Comparison of ENCODE assay signal across 9 cellular contexts in genomic region chr4:113784497-113785254, GRCh38. TPM values are rescaled to one million over a fixed set of nuclear protein-coding genes. Genes with fewer than 3 reads are reported as not detected.
DNase-seq lines count a peak whose midpoint lies in the region; ATAC-seq, FAIRE-seq and TF ChIP-seq lines count a peak whose summit lies in the region.
"Had no signal": no experiment of that assay in that cellular context is flagged by ENCODE, and none has a peak within 500 bp of the region (broad histone marks: within the 10 kb centered on the region; RNA-seq: fewer than 3 reads in every experiment).

No MANE protein-coding gene starts in this region.

- H3K4me3 Mint-ChIP-seq in Calu3 (ENCODE audit: low read depth, unreplicated experiment) = no peak overlapping the region

- DNase-seq in A549 (ENCODE audit: low read depth in 1 of 2, low spot score in 1 of 2) (peak in 1 of 2 experiments; percentile 47), HT1080 (ENCODE audit: low read depth) (peak; percentile 98), ascending aorta (ENCODE audit: low spot score in 2 of 2) (no peak), iris pigment epithelial cell (ENCODE audit: low read depth) (peak; percentile 99), T-helper 9 cell (no peak), Calu3 (no peak), SHP77 treated with DMSO at 0.1 percent for 48 hours (lab: John Stamatoyannopoulos, UW) (no peak)
- DNase-seq: NCI-H187 treated with DMSO at 0.1 percent for 48 hours had no signal

- ATAC-seq in A549 (peak; percentile 47 to 61; a peak in 3 of 6 replicates), HG03432 (IDR thresholded peaks at IDR 0.05; ENCODE audit: unreplicated experiment) (no peak)

- H3K27me3 ChIP-seq in ascending aorta = no peaks in the 10 kb centered on the region

- peaks cover 5% of the 10 kb centered on the region for H3K9me3 Mint-ChIP-seq in Calu3 (ENCODE audit: low read depth, unreplicated experiment)

- 45% methylated on average over 2 of the region's 2 CpGs for WGBS in A549 (ENCODE audit: missing lambda C conversion rate)

- FAIRE-seq in A549 (lab: Jason Lieb, UNC) = no peak

- H3K27ac ChIP-seq in A549 (peak overlapping the region; percentile 43 to 59; a peak in 4 of 6 replicates), ascending aorta (peak overlapping the region; percentile 30 to 63)

- H3K9me3 ChIP-seq in A549 (no peaks in the 10 kb centered on the region), ascending aorta (no peaks in the 10 kb centered on the region)

- no peaks in the 10 kb centered on the region for H3K27me3 Mint-ChIP-seq in Calu3 (ENCODE audit: unreplicated experiment)

- H3K4me2 ChIP-seq in A549 = peak overlapping the region; percentile 58

- no peaks in the 10 kb centered on the region for H3K36me3 ChIP-seq in ascending aorta

- TF ChIP-seq CTCF in A549 (IDR thresholded peaks at IDR 0.05) (no peak), ascending aorta (IDR thresholded peaks at IDR 0.05) (no peak), Calu3 (IDR thresholded peaks at IDR 0.05; ENCODE audit: unreplicated experiment) (no peak)

- intact Hi-C loops in ascending aorta (cut with DNase I) (loop anchor here (5.0 to 10.0 kb wide), 2 partner anchors 100 to 288 kb away; no protein-coding TSS in a partner anchor), Calu3 (cut with micrococcal nuclease; ENCODE audit: unreplicated experiment) (loop anchor here (5.0 kb wide), 2 partner anchors 108 to 598 kb away; no protein-coding TSS in a partner anchor)

- H3K4me1 ChIP-seq in A549 (peaks cover 13% of the 10 kb centered on the region), ascending aorta (peaks cover 4% of the 10 kb centered on the region in 2 donors)

- TF ChIP-seq EP300 in A549 (IDR thresholded peaks at IDR 0.05) = no peak

- no peaks in the 10 kb centered on the region for H3K36me3 Mint-ChIP-seq in Calu3 (ENCODE audit: insufficient read depth, unreplicated experiment)

- no TSS peak for BruUV-seq in Calu3 (replicated peaks; lab: Mats Ljungman, UMichigan)

- no peak for TF ChIP-seq POLR2A in A549 (IDR thresholded peaks at IDR 0.05; ENCODE audit: low read length)

- TF ChIP-seq RAD21 in A549 (conservative IDR thresholded peaks at IDR 0.05 in 1 of 2, IDR thresholded peaks at IDR 0.05 in 1 of 2) = no peak

- CTCF ChIA-PET in A549 (lab: Yijun Ruan, JAX) (interaction anchor here (0.6 to 0.9 kb wide), 4 partner anchors 9 to 389 kb away, joined by 3 to 5 read pairs (median 3); no protein-coding TSS in a partner anchor), Calu3 (lab: Charles Lee) (interaction anchor here (1.0 kb wide), 2 partner anchors 9 to 16 kb away, joined by 3 read pairs; no protein-coding TSS in a partner anchor)

- H3K4me3 ChIP-seq in A549 = no peak overlapping the region
- no peak overlapping the region for H3K4me3 ChIP-seq in ascending aorta

- no peak overlapping the region for H3K27ac Mint-ChIP-seq in Calu3 (ENCODE audit: unreplicated experiment)

- POLR2A ChIA-PET in A549 (lab: Yijun Ruan, JAX) = no interaction called here

- peaks cover 23% of the 10 kb centered on the region for H3K4me1 Mint-ChIP-seq in Calu3 (ENCODE audit: low read depth, unreplicated experiment)

TF ChIP-seq in A549, 52 proteins besides CTCF, POLR2A, EP300 and RAD21:
- TF ChIP-seq CEBPB (IDR thresholded peaks at IDR 0.05) (peak; percentile 50 to 59; a peak in 2 of 4 replicates), CBX8 (IDR thresholded peaks at IDR 0.05) (no peak), MAFK (IDR thresholded peaks at IDR 0.05; ENCODE audit: partially characterized antibody) (peak; percentile 53), HEYL (CRISPR knock-in tag; IDR thresholded peaks at IDR 0.05) (no peak), JUNB (IDR thresholded peaks at IDR 0.05) (peak; percentile 59), SREBF2 (IDR thresholded peaks at IDR 0.05) (no peak), CHD4 (IDR thresholded peaks at IDR 0.05; ENCODE audit: borderline replicate concordance) (no peak), REST (IDR thresholded peaks at IDR 0.05) (no peak)
TF ChIP-seq in A549: peak in this region for 3.

RNA-seq across cellular contexts. Expression of gene CAMK2D, which starts 23.1 kb away (rescaled TPM):
- polyA plus RNA-seq in A549 (2011; rRNA removed) (51.0 and 59.9 TPM in 2 replicates), A549 (2017; fragmentation: RNase III; extraction: RNeasy Plus Mini Kit Qiagen cat#74134 plus additional on column Dnase treatment) (19.1 to 21.2 TPM (median 19.4 TPM) in 3 replicates)
- polyA plus RNA-seq in A549 (2012; cell fraction: cytosol; rRNA removed) = 6.0 and 7.7 TPM in 2 replicates
- polyA plus RNA-seq in A549 (2012; cell fraction: nucleus; rRNA removed) = 4.9 and 5.4 TPM in 2 replicates
- polyA minus RNA-seq in A549 (2011; rRNA and poly(A)+ RNA removed) = 39.5 and 48.4 TPM in 2 replicates
- total RNA-seq in HT1080 (2014; rRNA removed; shearing (Covaris generic)) = 10.6 and 11.2 TPM in 2 replicates
- polyA plus RNA-seq in HT1080 (2015; cell fraction: cytosol; rRNA removed) = 4.3 and 6.1 TPM in 2 replicates
- 7.1 and 7.6 TPM in 2 replicates for polyA plus RNA-seq in HT1080 (2015; cell fraction: nucleus; rRNA removed)
- total RNA-seq in ascending aorta (23.8 TPM), Calu3 (2022) (22.1 and 28.3 TPM in 2 replicates)

Comparison
In these comparisons a context has a peak if more than half of its experiments do, and no peak if none do; other contexts are left out.
1. DNase-seq: peak in HT1080 (single experiment) and iris pigment epithelial cell (single experiment); none in ascending aorta (0 of 2), T-helper 9 cell (single experiment), Calu3 (single experiment) and SHP77 treated with DMSO at 0.1 percent for 48 hours (single experiment).